ENCODE assay signal across 8 cellular contexts in the genomic region with DNA sequence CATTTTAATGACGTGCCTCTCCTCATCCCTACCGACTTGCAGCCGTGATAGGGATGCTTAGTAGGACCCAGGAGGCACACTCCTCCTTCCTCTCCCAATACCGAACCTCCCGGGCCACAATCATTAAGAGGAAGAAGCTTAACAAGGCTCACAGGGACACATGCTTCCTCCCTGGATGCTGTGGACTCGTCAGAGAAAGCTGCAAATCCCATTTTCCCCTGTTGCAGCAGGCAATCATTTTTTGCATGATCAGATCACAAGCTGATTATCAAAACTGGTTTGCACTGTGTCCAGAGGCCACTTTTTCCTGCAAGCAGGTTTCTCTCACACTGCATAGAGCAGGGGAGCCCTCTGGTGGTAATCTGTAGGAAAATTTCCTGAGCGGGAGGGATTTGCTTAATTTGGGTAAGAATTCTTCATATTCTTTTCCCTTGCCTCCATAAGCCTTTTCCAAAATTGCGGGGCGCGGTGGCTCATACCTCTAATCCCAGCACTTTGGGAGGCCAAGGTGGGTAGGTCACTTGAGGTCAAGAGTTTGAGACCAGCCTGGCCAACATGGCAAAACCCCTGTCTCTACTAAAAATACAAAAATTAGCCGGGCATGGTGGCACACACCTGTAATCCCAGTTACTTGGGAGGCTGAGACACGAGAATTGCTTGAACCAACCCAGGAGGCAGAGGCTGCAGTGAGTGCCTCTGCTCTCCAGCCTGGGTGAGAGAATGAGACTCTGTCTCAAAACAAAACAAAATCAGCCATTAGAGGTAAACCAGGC. TPM values are rescaled to one million over a fixed set of nuclear protein-coding genes. Genes with fewer than 3 reads are reported as not detected.
DNase-seq lines count a peak whose midpoint lies in the region; ATAC-seq and TF ChIP-seq lines count a peak whose summit lies in the region.

No MANE protein-coding gene starts in this region.

- no peak overlapping the region for H3K27ac ChIP-seq in neuronal stem cell (replicated peaks; ENCODE audit: low read length)
- no peak overlapping the region for H3K27ac ChIP-seq in uterus

- no CpG with 5 or more reads among the region's 12 CpGs for WGBS in neuronal stem cell (ENCODE audit: extremely low coverage in 2 of 2, insufficient read length in 2 of 2, insufficient replicate concordance in 1 of 2), 2 donors

- peak overlapping the region; percentile 38 to 52 for H3K4me3 ChIP-seq in neuronal stem cell (ENCODE audit: low read length in 2 of 2)
- no peak overlapping the region for H3K4me3 ChIP-seq in uterus

- no peak overlapping the region for H4K91ac ChIP-seq in neuronal stem cell (ENCODE audit: low read depth, low read length, poor library complexity)

- no peaks in the 10 kb centered on the region for H3K79me1 ChIP-seq in neuronal stem cell (ENCODE audit: low read depth, low read length)

- TF ChIP-seq POLR2A in uterus (IDR thresholded peaks at IDR 0.05), result no peak

- peak overlapping the region; percentile 85 for H2AFZ ChIP-seq in neuronal stem cell (ENCODE audit: low read length)

- no peak overlapping the region for H3K9ac ChIP-seq in neuronal stem cell (ENCODE audit: low read depth, low read length, poor library complexity)

- ATAC-seq in activated T-cell treated with anti-CD3 and anti-CD28 coated beads, Interleukin-2, amount 50 U/mL, for 72 hours (replicated peaks in 1 of 2), result peak; percentile 45 to 54
- no peak for ATAC-seq in GM19397 (IDR thresholded peaks at IDR 0.05; ENCODE audit: unreplicated experiment)

- H2BK15ac ChIP-seq in neuronal stem cell (ENCODE audit: low read length), result no peak overlapping the region

- H3K14ac ChIP-seq in neuronal stem cell (ENCODE audit: low read length), result no peak overlapping the region

- H4K8ac ChIP-seq in neuronal stem cell (ENCODE audit: low read depth, low read length), result no peak overlapping the region

- intact Hi-C loops in uterus (cut with DNase I; ENCODE audit: low total_unique reads), result no loop called here

- H3K27me3 Mint-ChIP-seq in activated T-cell treated with anti-CD3 and anti-CD28 coated beads, Interleukin-2, amount 50 U/mL, for 72 hours (ENCODE audit: low read depth), result peaks cover 6% of the 10 kb centered on the region

- H3K36me3 Mint-ChIP-seq in activated T-cell treated with anti-CD3 and anti-CD28 coated beads, Interleukin-2, amount 50 U/mL, for 72 hours (ENCODE audit: insufficient read depth in 2 of 2), result no peaks in the 10 kb centered on the region

- H3K23ac ChIP-seq in neuronal stem cell (ENCODE audit: low read depth, low read length, poor library complexity), result no peak overlapping the region

- H3K9me3 ChIP-seq in neuronal stem cell (replicated peaks in 1 of 2; ENCODE audit: control insufficient read depth in 2 of 2, insufficient read depth in 1 of 2, low read depth in 1 of 2, low read length in 2 of 2), result no peaks in the 10 kb centered on the region
- H3K9me3 ChIP-seq in uterus, result no peaks in the 10 kb centered on the region

- H2AK5ac ChIP-seq in neuronal stem cell (ENCODE audit: low read depth, low read length), result no peak overlapping the region

- no peak overlapping the region for H3K4me3 Mint-ChIP-seq in activated T-cell treated with anti-CD3 and anti-CD28 coated beads, Interleukin-2, amount 50 U/mL, for 72 hours

- H2BK120ac ChIP-seq in neuronal stem cell (ENCODE audit: low read depth, low read length), result no peak overlapping the region

- H3K27me3 ChIP-seq in neuronal stem cell (ENCODE audit: control insufficient read depth in 3 of 3, insufficient read depth in 3 of 3, low read depth in 1 of 3, low read length in 3 of 3) (no peaks in the 10 kb centered on the region), uterus (no peaks in the 10 kb centered on the region)

- no peaks in the 10 kb centered on the region for H3K9me3 Mint-ChIP-seq in activated T-cell treated with anti-CD3 and anti-CD28 coated beads, Interleukin-2, amount 50 U/mL, for 72 hours

- H3K4me1 ChIP-seq in neuronal stem cell (ENCODE audit: control insufficient read depth in 2 of 2, insufficient read depth in 1 of 2, low read depth in 1 of 2, low read length in 2 of 2), result peaks cover 2% of the 10 kb centered on the region in 2 donors
- H3K4me1 ChIP-seq in uterus, result no peaks in the 10 kb centered on the region

- no peak overlapping the region for H3K4ac ChIP-seq in neuronal stem cell (ENCODE audit: low read length)

- H3K18ac ChIP-seq in neuronal stem cell (ENCODE audit: low read length), result no peak overlapping the region

- no peaks in the 10 kb centered on the region for H3K4me1 Mint-ChIP-seq in activated T-cell treated with anti-CD3 and anti-CD28 coated beads, Interleukin-2, amount 50 U/mL, for 72 hours (ENCODE audit: low read depth)

- no peak overlapping the region for H3K27ac Mint-ChIP-seq in activated T-cell treated with anti-CD3 and anti-CD28 coated beads, Interleukin-2, amount 50 U/mL, for 72 hours

- H2BK5ac ChIP-seq in neuronal stem cell (ENCODE audit: low read length), result no peak overlapping the region

- DNase-seq in GM03348 (ENCODE audit: low spot score) (peak; percentile 81), HK-2 (ENCODE audit: unreplicated experiment) (peak; percentile 51), NCI-H82 treated with DMSO at 0.1 percent for 48 hours (lab: John Stamatoyannopoulos, UW; ENCODE audit: unreplicated experiment) (peak; percentile 83), foreskin melanocyte (peak; percentile 64), neuronal stem cell (ENCODE audit: low spot score) (peak; percentile 78), uterus (peak; percentile 63 to 75)
- peak; percentile 51 to 55 for DNase-seq in activated T-cell treated with anti-CD3 and anti-CD28 coated beads, Interleukin-2, amount 50 U/mL, for 72 hours

- H2BK12ac ChIP-seq in neuronal stem cell (ENCODE audit: low read length), result no peak overlapping the region

- H3K4me2 ChIP-seq in neuronal stem cell (ENCODE audit: insufficient read depth, low read length, poor library complexity, severe bottlenecking), result peak overlapping the region; percentile 60

- TF ChIP-seq CTCF in uterus (IDR thresholded peaks at IDR 0.05), result peak; percentile 88 to 97 (median 92)

- H3K36me3 ChIP-seq in neuronal stem cell (replicated peaks in 1 of 2; ENCODE audit: control insufficient read depth in 2 of 2, insufficient read depth in 2 of 2, low read length in 2 of 2) (peaks cover 0 to 18% of the 10 kb centered on the region in 2 donors), uterus (no peaks in the 10 kb centered on the region)

RNA-seq across cellular contexts. Expression of a gene that starts 16.1 kb away (rescaled TPM):
- total RNA-seq in activated T-cell treated with anti-CD3 and anti-CD28 coated beads, Interleukin-2, amount 50 U/mL, for 72 hours, result not detected
- polyA plus RNA-seq in neuronal stem cell (2013, experiment 1 of 2), result 0.01 TPM
- polyA plus RNA-seq in neuronal stem cell (2013, experiment 2 of 2), result 0.01 TPM
- under 1 TPM in 2 of 4 donors, not detected in 2; 0.59 to 0.90 TPM for total RNA-seq in uterus

Comparison
In these comparisons a context has a peak if more than half of its experiments do, and no peak if none do; other contexts are left out.
1. H3K4me3 ChIP-seq: peak in neuronal stem cell (2 of 2); none in uterus (0 of 2).
2. Peak in every context shown above with its lines, with median percentiles within 50 percentile points of each other: DNase-seq.